14 cellular contexts compared by ENCODE assay signal in genomic region chr6:24951831-24952299, GRCh38. TPM values are rescaled to one million over a fixed set of nuclear protein-coding genes. Genes with fewer than 3 reads are reported as not detected.
DNase-seq lines count a peak whose midpoint lies in the region; ATAC-seq and TF ChIP-seq lines count a peak whose summit lies in the region.
"Had no signal": no experiment of that assay in that cellular context is flagged by ENCODE, and none has a peak within 500 bp of the region (broad histone marks: within the 10 kb centered on the region; RNA-seq: fewer than 3 reads in every experiment).

No MANE protein-coding gene starts in this region.

- intact Hi-C loops in left ventricle myocardium superior (cut with micrococcal nuclease) = no loop called here

- H3K9me3 ChIP-seq in BLaER1 treated with 17β-estradiol and CSF1 and Interleukin-3, amounts not matched to agents 10 nM and 100 nM (replicated peaks in 1 of 11) = peaks cover 0 to 6% (median 4%) of the 10 kb centered on the region in 11 experiments; a peak in 12 of 22 replicates

- TF ChIP-seq CTCF in HL-60 (IDR thresholded peaks at IDR 0.05; ENCODE audit: insufficient read depth, low read length) = no peak

- peak overlapping the region in 10 of 11 experiments; percentile 51 to 93 (median 77); a peak in 19 of 22 replicates for H3K27ac ChIP-seq in BLaER1 treated with 17β-estradiol and CSF1 and Interleukin-3, amounts not matched to agents 10 nM and 100 nM
- H3K27ac ChIP-seq in HL-60 (replicated peaks) = peak overlapping the region; percentile 56; the same call in 1 of the 2 replicates
- H3K27ac ChIP-seq: coronary artery had no signal

- no peak overlapping the region for H3K4me3 ChIP-seq in BLaER1 treated with 17β-estradiol and CSF1 and Interleukin-3, amounts not matched to agents 10 nM and 100 nM
- H3K4me3 ChIP-seq in HL-60 (replicated peaks; ENCODE audit: insufficient read depth, low read length) = no peak overlapping the region
- H3K4me3 ChIP-seq: coronary artery had no signal

- no peaks in the 10 kb centered on the region for H3K27me3 ChIP-seq in BLaER1 treated with 17β-estradiol and CSF1 and Interleukin-3, amounts not matched to agents 10 nM and 100 nM
- no peaks in the 10 kb centered on the region for H3K27me3 ChIP-seq in HL-60 (ENCODE audit: insufficient read depth, poor library complexity, severe bottlenecking)

- no peaks in the 10 kb centered on the region for H4K20me1 ChIP-seq in BLaER1 treated with 17β-estradiol and CSF1 and Interleukin-3, amounts not matched to agents 10 nM and 100 nM

- peak overlapping the region in 7 of 11 experiments; percentile 32 to 82 (median 61); a peak in 12 of 22 replicates for H3K9ac ChIP-seq in BLaER1 treated with 17β-estradiol and CSF1 and Interleukin-3, amounts not matched to agents 10 nM and 100 nM

- ATAC-seq in left ventricle myocardium superior = peak; percentile 65
- ATAC-seq in GM19467 (IDR thresholded peaks at IDR 0.05; ENCODE audit: unreplicated experiment) = no peak
- ATAC-seq: Panc1 had no signal

- peak; percentile 59 to 93 for DNase-seq in HL-60 (ENCODE audit: low read depth in 1 of 2, low spot score in 1 of 2)
- peak; percentile 21 for DNase-seq in T-helper 9 cell
- no peak for DNase-seq in left ventricle myocardium superior
- no peak for DNase-seq in cortex of kidney (lab: John Stamatoyannopoulos, UW)
- no peak for DNase-seq in NCI-H2029 (lab: John Stamatoyannopoulos, UW)
- DNase-seq in NCI-H1436 treated with DMSO at 0.1 percent for 48 hours (lab: John Stamatoyannopoulos, UW) = no peak
- DNase-seq: COR-L47, hypothalamus, NCI-H1092, trophoblast cell had no signal

- peaks cover 47 to 93% (median 61%) of the 10 kb centered on the region in 10 experiments for H3K4me1 ChIP-seq in BLaER1 treated with 17β-estradiol and CSF1 and Interleukin-3, amounts not matched to agents 10 nM and 100 nM

- peaks cover 0 to 4% (median 0%) of the 10 kb centered on the region in 11 experiments; a peak in 1 of 22 replicates for H3K36me3 ChIP-seq in BLaER1 treated with 17β-estradiol and CSF1 and Interleukin-3, amounts not matched to agents 10 nM and 100 nM

- H3K4me2 ChIP-seq in BLaER1 treated with 17β-estradiol and CSF1 and Interleukin-3, amounts not matched to agents 10 nM and 100 nM = peak overlapping the region; percentile 22 to 93 (median 83); a peak in 21 of 22 replicates

RNA-seq across cellular contexts. Expression of gene RIPOR2, which starts 16.1 kb away (rescaled TPM):
- 3.6 TPM for total RNA-seq in left ventricle myocardium superior

Comparison
In these comparisons a context has a peak if more than half of its experiments do, and no peak if none do; other contexts are left out.
1. DNase-seq: peak in HL-60 (2 of 2) and T-helper 9 cell (single experiment); none in left ventricle myocardium superior (single experiment), cortex of kidney (single experiment), NCI-H2029 (single experiment) and NCI-H1436 treated with DMSO at 0.1 percent for 48 hours (single experiment).